In genomic region chr12:7961395-7962188, GRCh38 we compare ENCODE assay signal across 1 cellular context.
TF ChIP-seq lines count a peak whose summit lies in the region.

No MANE protein-coding gene starts in this region.

TF ChIP-seq in H1, 55 proteins besides CTCF, POLR2A, EP300 and RAD21:
- no peak for TF ChIP-seq TBP (IDR thresholded peaks at IDR 0.05; ENCODE audit: low read depth, low read length)
- TF ChIP-seq RFX5 (IDR thresholded peaks at IDR 0.05; ENCODE audit: borderline replicate concordance, low read depth, low read length), result no peak
- no peak for TF ChIP-seq KDM5A (IDR thresholded peaks at IDR 0.05; ENCODE audit: low read length)
- no peak for TF ChIP-seq SAP30 (IDR thresholded peaks at IDR 0.05; ENCODE audit: insufficient read depth, insufficient replicate concordance, low read length)
- TF ChIP-seq USF2 (IDR thresholded peaks at IDR 0.05; ENCODE audit: low read length), result no peak
- no peak for TF ChIP-seq CBX5 (IDR thresholded peaks at IDR 0.05; ENCODE audit: low read depth, low read length)
- TF ChIP-seq TAF7 (optimal IDR thresholded peaks at IDR 0.05; ENCODE audit: borderline replicate concordance, low read depth, low read length), result no peak
- no peak for TF ChIP-seq ATF2 (IDR thresholded peaks at IDR 0.05; ENCODE audit: low read length)
- no peak for TF ChIP-seq GTF2F1 (IDR thresholded peaks at IDR 0.05; ENCODE audit: borderline replicate concordance, low read depth, low read length)
- no peak for TF ChIP-seq TEAD4 (IDR thresholded peaks at IDR 0.05; ENCODE audit: low read depth, low read length)
- no peak for TF ChIP-seq MAX (IDR thresholded peaks at IDR 0.05)
- no peak for TF ChIP-seq CREB1 (IDR thresholded peaks at IDR 0.05)
- TF ChIP-seq NRF1 (IDR thresholded peaks at IDR 0.05; ENCODE audit: low read depth, low read length), result no peak
- TF ChIP-seq SIRT6 (IDR thresholded peaks at IDR 0.05; ENCODE audit: low read length), result no peak
- no peak for TF ChIP-seq MAFK (IDR thresholded peaks at IDR 0.05; ENCODE audit: low read depth, low read length)
- no peak for TF ChIP-seq KDM1A (IDR thresholded peaks at IDR 0.05; ENCODE audit: borderline replicate concordance, low read length)
- no peak for TF ChIP-seq GABPA (IDR thresholded peaks at IDR 0.05; ENCODE audit: borderline replicate concordance, insufficient read depth, low read length)
- TF ChIP-seq SP1 (IDR thresholded peaks at IDR 0.05; ENCODE audit: low read depth, low read length), result no peak
